ENCODE assay signal across 8 cellular contexts in genomic region chr7:30594055-30594539, GRCh38.
A peak's percentile ranks its signal among the peaks of the same experiment; 100 is the strongest.
DNase-seq lines count a peak whose midpoint lies in the region; ATAC-seq and TF ChIP-seq lines count a peak whose summit lies in the region.

No MANE protein-coding gene starts in this region.

- peaks cover 17% of the 10 kb centered on the region for H3F3A ChIP-seq in SU-DHL-6 (ENCODE audit: insufficient read depth)

- H3K9me2 ChIP-seq in SU-DHL-6 (replicated peaks; ENCODE audit: insufficient read depth, low read length) = no peaks in the 10 kb centered on the region

- no peak for TF ChIP-seq CTCF in SU-DHL-6 (IDR thresholded peaks at IDR 0.05; ENCODE audit: insufficient read depth, low read length, poor library complexity, severe bottlenecking)
- TF ChIP-seq CTCF in brain microvascular endothelial cell (IDR thresholded peaks at IDR 0.05; ENCODE audit: low read depth, low read length, missing control alignments) = no peak

- peak; percentile 43 for ATAC-seq in GM21447 (IDR thresholded peaks at IDR 0.05; ENCODE audit: unreplicated experiment)

- peaks cover 28% of the 10 kb centered on the region for H3K36me3 ChIP-seq in SU-DHL-6 (ENCODE audit: low read length)
- H3K36me3 ChIP-seq in brain microvascular endothelial cell (replicated peaks) = peaks cover 16% of the 10 kb centered on the region

- H3K4me2 ChIP-seq in SU-DHL-6 (ENCODE audit: low read depth, low read length, poor library complexity, severe bottlenecking) = peak overlapping the region; percentile 91

- H3K27me3 ChIP-seq in SU-DHL-6 (ENCODE audit: low read length) = no peaks in the 10 kb centered on the region
- H3K27me3 ChIP-seq in brain microvascular endothelial cell (replicated peaks) = no peaks in the 10 kb centered on the region

- peaks cover 27% of the 10 kb centered on the region for H4K20me1 ChIP-seq in SU-DHL-6 (ENCODE audit: low read depth, low read length)

- H3K79me2 ChIP-seq in SU-DHL-6 (ENCODE audit: insufficient read depth, low read length) = peaks cover 49% of the 10 kb centered on the region

- peak overlapping the region; percentile 89 for H3K27ac ChIP-seq in SU-DHL-6 (ENCODE audit: low read depth, low read length)
- H3K27ac ChIP-seq in brain microvascular endothelial cell = peak overlapping the region; percentile 90

- H3K4me3 ChIP-seq in SU-DHL-6 (ENCODE audit: insufficient read depth, low read length, poor library complexity, severe bottlenecking) (peak overlapping the region; percentile 90), brain microvascular endothelial cell (ENCODE audit: low read depth, low read length) (peak overlapping the region; percentile 96)

- H2AFZ ChIP-seq in SU-DHL-6 (ENCODE audit: low read depth, low read length, severe bottlenecking) = peak overlapping the region; percentile 84

- no peaks in the 10 kb centered on the region for H3K9me3 ChIP-seq in SU-DHL-6 (ENCODE audit: insufficient read depth, low read length)

- in situ Hi-C loops in brain microvascular endothelial cell (cut with HindIII; ENCODE audit: low pct_ligation_motif_present, low sequenced_read_pairs) = no loop called here

- H3K9ac ChIP-seq in SU-DHL-6 (ENCODE audit: low read length) = peak overlapping the region; percentile 90

- DNase-seq in EL (peak; percentile 49), HPDE6-E6E7 (ENCODE audit: extremely low spot score) (peak; percentile 31), brain microvascular endothelial cell (peak; percentile 16), kidney tubule cell (ENCODE audit: low spot score) (peak; percentile 94), amniotic stem cell (lab: John Stamatoyannopoulos, UW) (no peak)
- DNase-seq in stimulated activated CD4-positive, alpha-beta T cell treated with anti-CD3 and anti-CD28 coated beads, TNF-alpha, amount 100 ng/mL, for 24 hours (ENCODE audit: low read depth in 3 of 3) = peak in 2 of 3 experiments; percentile 7 to 24
